Comparison of ENCODE assay signal across 14 cellular contexts in the genomic region with DNA sequence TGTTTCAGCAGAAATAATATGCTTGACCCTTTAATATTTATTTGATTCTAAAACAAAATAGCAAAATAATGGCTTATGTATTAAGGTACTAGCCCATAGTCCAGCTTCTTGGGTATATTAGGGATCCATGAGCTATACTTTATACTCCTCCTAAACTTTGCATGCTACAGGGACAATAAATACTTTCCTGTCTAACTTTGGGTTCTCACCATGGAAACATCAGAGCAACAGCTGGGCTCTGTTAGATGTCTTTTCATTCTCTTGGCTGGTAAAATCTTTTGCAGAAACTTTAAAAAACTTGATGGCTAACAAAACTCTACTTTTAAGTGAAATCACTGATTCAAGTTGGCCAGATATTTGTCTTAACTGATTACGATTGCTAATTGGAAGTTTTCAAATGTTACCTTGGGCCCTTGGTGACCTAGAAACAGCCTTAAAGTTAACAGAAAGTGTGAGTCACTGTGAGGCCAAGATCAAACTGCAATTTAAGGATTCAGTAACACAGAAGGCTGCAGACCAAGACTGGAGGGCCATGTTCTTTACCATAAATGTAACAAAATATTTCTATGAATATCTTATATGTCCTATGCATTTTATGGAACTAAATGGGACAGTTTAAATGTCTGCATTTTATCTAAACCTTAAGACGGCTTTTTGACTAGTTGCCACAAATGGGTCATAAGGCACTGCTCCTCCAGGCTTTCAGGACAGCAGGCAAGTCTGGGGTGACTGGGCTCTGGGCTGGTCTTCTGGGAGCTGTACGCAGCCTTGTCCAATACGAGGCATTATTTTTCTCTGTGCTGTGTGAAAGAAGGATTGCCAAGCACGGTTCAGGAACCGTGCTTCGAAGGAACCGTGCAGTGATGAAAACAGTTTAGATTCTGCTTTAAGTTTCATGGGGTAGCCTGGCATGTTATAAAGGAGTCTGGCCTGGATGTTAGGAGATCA.
"Had no signal": no experiment of that assay in that cellular context is flagged by ENCODE, and none has a peak within 500 bp of the region (broad histone marks: within the 10 kb centered on the region; RNA-seq: fewer than 3 reads in every experiment).

No MANE protein-coding gene starts in this region.

- H3K27ac ChIP-seq: neural progenitor cell, ovary, upper lobe of left lung had no signal

- FAIRE-seq: small intestine had no signal

- H3K4me3 ChIP-seq: neural progenitor cell, ovary, upper lobe of left lung had no signal

- H3K27me3 ChIP-seq: neural progenitor cell, ovary, upper lobe of left lung had no signal

- H3K9me3 ChIP-seq: ovary, upper lobe of left lung had no signal

- H3K4me1 ChIP-seq: upper lobe of left lung had no signal

- DNase-seq: activated B cell treated with CpG ODN at 0.5 μM for 24 hours; activated CD4-positive, alpha-beta T cell treated with anti-CD3 and anti-CD28 coated beads, Interleukin-2, amount 10 ng/mL, durations not matched to agents 24 days and 14 days; activated naive CD4-positive, alpha-beta T cell treated with anti-CD3 and anti-CD28 coated beads for 36 hours; central memory CD4-positive, alpha-beta T cell; cortex of kidney; effector CD8-positive, alpha-beta T cell; ovary; retina; small intestine; T-helper 17 cell; upper lobe of left lung had no signal

- ATAC-seq: left lobe of liver; stimulated activated effector memory CD8-positive, alpha-beta T cell treated with anti-CD3 and anti-CD28 coated beads, Interleukin-12 subunit alpha, Interleukin-12 subunit beta, amount 100 ng/mL, for 72 hours; T-helper 17 cell had no signal

- H3K36me3 ChIP-seq: neural progenitor cell, ovary, upper lobe of left lung had no signal
